Comparison of ENCODE assay signal across 1 cellular context in the genomic region with DNA sequence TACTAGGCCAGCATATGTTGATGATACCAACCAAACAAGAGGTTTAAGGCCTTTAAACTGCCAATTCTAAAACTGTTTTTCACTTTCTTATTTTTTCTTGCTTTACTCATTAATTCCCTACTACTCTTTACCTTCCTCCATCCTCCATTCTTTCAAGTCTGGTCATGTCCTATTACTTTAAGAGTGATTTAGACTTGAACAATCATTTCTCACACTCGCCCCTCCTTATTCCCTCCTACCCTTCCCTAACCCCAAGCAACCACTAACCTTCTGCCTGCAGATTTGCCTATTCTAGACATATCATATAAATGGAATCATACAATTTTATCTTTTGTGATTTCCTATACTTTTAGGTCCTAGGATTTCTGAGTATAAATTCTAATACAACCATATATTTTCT.
TF ChIP-seq lines count a peak whose summit lies in the region.

No MANE protein-coding gene starts in this region.

TF ChIP-seq in K562, 482 proteins besides CTCF, POLR2A, EP300 and RAD21 (continued from another document):
- TF ChIP-seq FOXM1 (IDR thresholded peaks at IDR 0.05; ENCODE audit: low read depth), result no peak
- TF ChIP-seq FOXM1 (CRISPR knock-in tag; IDR thresholded peaks at IDR 0.05; ENCODE audit: low read depth), result no peak
- no peak for TF ChIP-seq HBP1 (CRISPR knock-in tag; IDR thresholded peaks at IDR 0.05)
- no peak for TF ChIP-seq PRMT5 (CRISPR knock-in tag; IDR thresholded peaks at IDR 0.05)
- TF ChIP-seq ZNF507 (tag; conservative IDR thresholded peaks at IDR 0.05), result no peak
- no peak for TF ChIP-seq TAF7 (tag; IDR thresholded peaks at IDR 0.05)
- no peak for TF ChIP-seq AFF1 (IDR thresholded peaks at IDR 0.05; ENCODE audit: low read depth in 1 of 2, partially characterized antibody in 2 of 2)
- no peak for TF ChIP-seq ZKSCAN8 (CRISPR knock-in tag; IDR thresholded peaks at IDR 0.05)
- TF ChIP-seq IRF2 (CRISPR knock-in tag; IDR thresholded peaks at IDR 0.05), result no peak
- no peak for TF ChIP-seq THRB (CRISPR knock-in tag; conservative IDR thresholded peaks at IDR 0.05)
- TF ChIP-seq ZNF311 (CRISPR knock-in tag; IDR thresholded peaks at IDR 0.05), result no peak
- TF ChIP-seq, protein P1, sequence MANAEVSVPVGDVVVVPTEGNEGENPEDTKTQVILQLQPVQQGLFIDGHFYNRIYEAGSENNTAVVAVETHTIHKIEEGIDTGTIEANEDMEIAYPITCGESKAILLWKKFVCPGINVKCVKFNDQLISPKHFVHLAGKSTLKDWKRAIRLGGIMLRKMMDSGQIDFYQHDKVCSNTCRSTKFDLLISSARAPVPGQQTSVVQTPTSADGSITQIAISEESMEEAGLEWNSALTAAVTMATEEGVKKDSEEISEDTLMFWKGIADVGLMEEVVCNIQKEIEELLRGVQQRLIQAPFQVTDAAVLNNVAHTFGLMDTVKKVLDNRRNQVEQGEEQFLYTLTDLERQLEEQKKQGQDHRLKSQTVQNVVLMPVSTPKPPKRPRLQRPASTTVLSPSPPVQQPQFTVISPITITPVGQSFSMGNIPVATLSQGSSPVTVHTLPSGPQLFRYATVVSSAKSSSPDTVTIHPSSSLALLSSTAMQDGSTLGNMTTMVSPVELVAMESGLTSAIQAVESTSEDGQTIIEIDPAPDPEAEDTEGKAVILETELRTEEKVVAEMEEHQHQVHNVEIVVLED (CRISPR knock-in tag; IDR thresholded peaks at IDR 0.05), result no peak
- no peak for TF ChIP-seq ZNF212 (CRISPR knock-in tag; IDR thresholded peaks at IDR 0.05)
TF ChIP-seq in K562: peak in this region for 0.
